In the genomic region with DNA sequence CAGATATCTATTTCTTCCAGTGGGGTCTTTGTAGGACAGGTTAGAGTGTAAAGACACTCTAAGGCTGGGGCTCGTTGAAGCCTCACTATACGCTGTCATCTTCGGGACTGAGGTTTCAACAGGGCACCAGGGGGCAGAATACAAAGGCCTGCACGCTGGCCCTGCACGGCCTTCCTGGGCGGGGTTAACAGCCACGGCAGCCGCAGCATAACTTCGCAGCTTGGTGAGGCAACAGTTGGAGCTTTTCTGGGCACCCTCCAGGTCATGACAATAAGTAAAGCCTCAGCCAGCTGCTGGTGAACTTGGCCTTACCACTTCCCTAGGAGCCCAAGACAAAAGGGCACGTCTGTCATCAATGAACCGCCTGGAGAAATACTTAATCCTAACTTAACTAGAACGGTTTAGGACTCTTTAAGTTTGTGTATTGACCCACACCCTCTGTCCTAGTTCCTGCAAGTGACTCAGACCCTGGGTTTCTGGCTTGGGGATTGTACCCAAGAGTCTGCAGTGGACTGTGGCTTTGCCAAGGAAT, we compare ENCODE assay signal across 8 cellular contexts. TPM values are rescaled to one million over a fixed set of nuclear protein-coding genes. Genes with fewer than 3 reads are reported as not detected.
A peak's percentile ranks its signal among the peaks of the same experiment; 100 is the strongest.
DNase-seq lines count a peak whose midpoint lies in the region; ATAC-seq and TF ChIP-seq lines count a peak whose summit lies in the region.

No MANE protein-coding gene starts in this region.

- H3K36me3 Mint-ChIP-seq in T-helper 17 cell (ENCODE audit: low read depth) = peaks cover 10% of the 10 kb centered on the region

- ATAC-seq in DND-41 (ENCODE audit: insufficient read depth, low read depth) (peak; percentile 71), T-helper 17 cell (peak; percentile 54), HG03039 (IDR thresholded peaks at IDR 0.05; ENCODE audit: unreplicated experiment) (no peak)

- H4K20me1 ChIP-seq in DND-41 (ENCODE audit: insufficient read depth, low read length) = peaks cover 3% of the 10 kb centered on the region; the same call in 1 of the 2 replicates

- peaks cover 46% of the 10 kb centered on the region for H3K4me1 Mint-ChIP-seq in T-helper 17 cell

- peaks cover 47% of the 10 kb centered on the region for H3K79me2 ChIP-seq in DND-41 (ENCODE audit: insufficient read depth, low read length)

- peak overlapping the region; percentile 46; the same call in 1 of the 2 replicates for H2AFZ ChIP-seq in DND-41 (ENCODE audit: low read depth, low read length)

- peak overlapping the region; percentile 43 for H3K4me2 ChIP-seq in DND-41 (ENCODE audit: insufficient read depth, low read length)

- H3K4me1 ChIP-seq in DND-41 (ENCODE audit: insufficient read depth, low read length) (peaks cover 48% of the 10 kb centered on the region), spleen (peaks cover 17 to 63% (median 54%) of the 10 kb centered on the region in 6 donors)

- no peaks in the 10 kb centered on the region for H3K27me3 Mint-ChIP-seq in T-helper 17 cell

- H3K27me3 ChIP-seq in DND-41 (ENCODE audit: insufficient read depth, low read length, poor library complexity) (no peaks in the 10 kb centered on the region), spleen (replicated peaks in 1 of 7) (peaks cover 0 to 4% (median 0%) of the 10 kb centered on the region in 7 donors)

- H3K27ac ChIP-seq in DND-41 (ENCODE audit: low read length) (peak overlapping the region; percentile 95), spleen (peak overlapping the region; percentile 58 to 97 (median 92))

- TF ChIP-seq CTCF in DND-41 (IDR thresholded peaks at IDR 0.05; ENCODE audit: borderline replicate concordance, extremely low read depth, low read length, poor library complexity, severe bottlenecking) = peak; percentile 79
- TF ChIP-seq CTCF in spleen (IDR thresholded peaks at IDR 0.05 in 8 of 11, conservative IDR thresholded peaks at IDR 0.05 in 3 of 11) = peak; percentile 45 to 85 (median 71)

- DNase-seq in DND-41 (peak; percentile 94), HuH-7 (ENCODE audit: low spot score) (peak; percentile 67), T-helper 17 cell (peak; percentile 62 to 71 (median 68)), anterior cingulate cortex (lab: John Stamatoyannopoulos, UW) (peak in 40 of 58 donors; percentile 7 to 64 (median 39)), iPS DF 19.7 (ENCODE audit: low read depth, low spot score) (peak; percentile 35), spleen (peak; percentile 96), amniotic stem cell (lab: John Stamatoyannopoulos, UW) (no peak)

- H3K9ac ChIP-seq in DND-41 (ENCODE audit: low read depth, low read length) = peak overlapping the region; percentile 78

- TF ChIP-seq POLR2A in spleen (IDR thresholded peaks at IDR 0.05) = no peak

- no peaks in the 10 kb centered on the region for H3K9me3 ChIP-seq in DND-41 (ENCODE audit: insufficient read depth, low read length, severe bottlenecking)
- H3K9me3 ChIP-seq in T-helper 17 cell (ENCODE audit: control insufficient read depth, low read length, poor library complexity, severe bottlenecking) = no peaks in the 10 kb centered on the region
- H3K9me3 ChIP-seq in spleen = no peaks in the 10 kb centered on the region

- peak overlapping the region; percentile 58 for H3K4me3 Mint-ChIP-seq in T-helper 17 cell

- intact Hi-C loops in spleen (cut with DNase I; ENCODE audit: low total_unique reads) = loop anchor here (5.0 to 10.0 kb wide), 2 partner anchors 164 to 353 kb away; no protein-coding TSS in a partner anchor

- H3K36me3 ChIP-seq in DND-41 (ENCODE audit: insufficient read depth, low read length) = peaks cover 12% of the 10 kb centered on the region
- no peaks in the 10 kb centered on the region for H3K36me3 ChIP-seq in spleen

- WGBS in spleen, 5 donors = 2 to 5% (median 4%) methylated on average over 12 of the region's 12 CpGs

- H3K27ac Mint-ChIP-seq in T-helper 17 cell = peak overlapping the region; percentile 96

- H3K4me3 ChIP-seq in DND-41 (ENCODE audit: low read depth in 1 of 2, low read length in 2 of 2) (no peak overlapping the region), spleen (peak overlapping the region in 1 of 8 donors; percentile 79)

RNA-seq across cellular contexts. Expression of gene RUNX1, which starts 2.3 kb away (rescaled TPM):
- total RNA-seq in T-helper 17 cell = 100 to 1,000 TPM in 1 of 2 donors, 10 to 100 TPM in 1; 97.0 to 110 TPM
- total RNA-seq in spleen = 10 to 100 TPM; 29.8 to 70.0 (median 57.4) TPM
- polyA plus RNA-seq in spleen = 1 to 10 TPM; 4.8 to 7.7 (median 6.7) TPM
